ENCODE assay signal across 7 cellular contexts in the genomic region with DNA sequence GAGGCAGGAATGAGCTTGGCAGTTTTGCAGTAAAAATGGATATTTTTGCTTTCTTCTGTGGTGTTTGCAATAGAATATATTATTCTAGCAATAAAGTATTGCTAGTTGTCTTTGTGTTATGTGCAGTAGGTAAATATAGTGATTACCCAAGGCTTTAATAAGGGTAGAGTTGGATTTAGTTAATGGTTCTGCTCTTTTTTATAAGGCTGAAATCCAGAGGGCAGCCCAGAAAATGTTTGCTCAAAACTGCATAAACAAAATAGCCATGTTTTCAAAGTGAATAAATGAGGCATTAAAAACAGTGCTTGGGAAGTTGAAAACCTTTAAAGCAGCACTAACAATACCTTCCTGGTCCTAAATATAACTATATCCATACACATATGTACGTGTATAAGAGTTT.
"Had no signal": no experiment of that assay in that cellular context is flagged by ENCODE, and none has a peak within 500 bp of the region (broad histone marks: within the 10 kb centered on the region; RNA-seq: fewer than 3 reads in every experiment).

No MANE protein-coding gene starts in this region.

- FAIRE-seq: HepG2 had no signal

- H3K9me3 ChIP-seq: HAP-1 had no signal

- H3K4me3 ChIP-seq: GM23248, HAP-1 had no signal

- DNase-seq: GM23248, GOT3, H7, HFFc6 had no signal

- H3K27ac ChIP-seq: GM23248, HL-60 had no signal

- H2AFZ ChIP-seq: GM23248 had no signal

- H3K36me3 ChIP-seq: HAP-1 had no signal
